Comparison of ENCODE assay signal across 7 cellular contexts in genomic region chrX:44950471-44951366, GRCh38.
DNase-seq lines count a peak whose midpoint lies in the region; TF ChIP-seq lines count a peak whose summit lies in the region.
"Not testable (repeated sequence)": the region's sequence is repeated elsewhere in the genome, so short reads cannot be mapped to it uniquely, and the experiment has no call there.

No MANE protein-coding gene starts in this region.

- H3K4me3 ChIP-seq in cardiac fibroblast (replicated peaks in 1 of 2; ENCODE audit: low read depth in 2 of 2, low read length in 2 of 2); fibroblast of the aortic adventitia (ENCODE audit: low read depth, low read length): not testable (repeated sequence)
- peak overlapping the region; percentile 26 for H3K4me3 ChIP-seq in neural progenitor cell

- CTCF ChIA-PET in Calu3 (lab: Charles Lee) = interaction anchor here (0.6 to 1.0 kb wide), 3 partner anchors 54 to 814 kb away, joined by 3 read pairs; partner anchors contain the start of gene KDM6A
- CTCF ChIA-PET in activated CD4-positive, alpha-beta T cell treated with anti-CD3 and anti-CD28 coated beads, Interleukin-2, amount 10 ng/mL, durations not matched to agents 7 days and 5 days (lab: Charles Lee) = interaction anchor here (0.7 kb wide), 1 partner anchor 13 kb away, joined by 3 read pairs; no protein-coding TSS in a partner anchor

- peaks cover 38% of the 10 kb centered on the region for H4K20me1 ChIP-seq in neural progenitor cell (ENCODE audit: low read depth)

- H3K9ac ChIP-seq in neural progenitor cell = not testable (repeated sequence)

- peak overlapping the region; percentile 27 for H3K4me3 Mint-ChIP-seq in Calu3 (ENCODE audit: low read depth, unreplicated experiment)
- H3K4me3 Mint-ChIP-seq in activated CD4-positive, alpha-beta T cell treated with anti-CD3 and anti-CD28 coated beads, Interleukin-2, amount 10 ng/mL, durations not matched to agents 7 days and 5 days; neural progenitor cell: not testable (repeated sequence)

- not testable (repeated sequence) for H3K36me3 ChIP-seq in neural progenitor cell

- peak overlapping the region; percentile 77 for H3K27ac ChIP-seq in neural progenitor cell

- H3K27me3 Mint-ChIP-seq in Calu3 (ENCODE audit: unreplicated experiment); activated CD4-positive, alpha-beta T cell treated with anti-CD3 and anti-CD28 coated beads, Interleukin-2, amount 10 ng/mL, durations not matched to agents 7 days and 5 days; neural progenitor cell (ENCODE audit: insufficient read depth, low read depth): not testable (repeated sequence)

- intact Hi-C loops in Calu3 (cut with micrococcal nuclease; ENCODE audit: unreplicated experiment) = not testable (repeated sequence)

- not testable (repeated sequence) for H3F3A ChIP-seq in neural progenitor cell (ENCODE audit: low read depth)

- H3K9me3 ChIP-seq in neural progenitor cell (ENCODE audit: low read depth) = not testable (repeated sequence)

- DNase-seq in Calu3; activated CD4-positive, alpha-beta T cell treated with anti-CD3 and anti-CD28 coated beads, Interleukin-2, amount 10 ng/mL, durations not matched to agents 7 days and 5 days: not testable (repeated sequence)
- DNase-seq in cardiac fibroblast (ENCODE audit: low read depth in 2 of 2) (peak; percentile 2 to 45), fibroblast of the aortic adventitia (ENCODE audit: low read depth) (peak; percentile 15), islet precursor cell (peak; percentile 63), neural progenitor cell (ENCODE audit: low spot score) (peak; percentile 8)

- BruUV-seq in Calu3 (replicated peaks; lab: Mats Ljungman, UMichigan) = not testable (repeated sequence)

- not testable (repeated sequence) for H3K36me3 Mint-ChIP-seq in Calu3 (ENCODE audit: insufficient read depth, unreplicated experiment); activated CD4-positive, alpha-beta T cell treated with anti-CD3 and anti-CD28 coated beads, Interleukin-2, amount 10 ng/mL, durations not matched to agents 7 days and 5 days (ENCODE audit: low read depth)
- H3K36me3 Mint-ChIP-seq in neural progenitor cell = peaks cover 11% of the 10 kb centered on the region

- peaks cover 100% of the 10 kb centered on the region for H3K79me2 ChIP-seq in neural progenitor cell (ENCODE audit: low read depth)

- H3K4me1 Mint-ChIP-seq in Calu3 (ENCODE audit: low read depth, unreplicated experiment) = peaks cover 35% of the 10 kb centered on the region
- peaks cover 17% of the 10 kb centered on the region for H3K4me1 Mint-ChIP-seq in activated CD4-positive, alpha-beta T cell treated with anti-CD3 and anti-CD28 coated beads, Interleukin-2, amount 10 ng/mL, durations not matched to agents 7 days and 5 days
- not testable (repeated sequence) for H3K4me1 Mint-ChIP-seq in neural progenitor cell

- H3K27ac Mint-ChIP-seq in Calu3 (ENCODE audit: unreplicated experiment) (peak overlapping the region; percentile 14), neural progenitor cell (peak overlapping the region; percentile 7)
- peak overlapping the region; percentile 57 for H3K27ac Mint-ChIP-seq in activated CD4-positive, alpha-beta T cell treated with anti-CD3 and anti-CD28 coated beads, Interleukin-2, amount 10 ng/mL, durations not matched to agents 7 days and 5 days

- not testable (repeated sequence) for H3K27me3 ChIP-seq in neural progenitor cell

- not testable (repeated sequence) for TF ChIP-seq RAD21 in Ishikawa (IDR thresholded peaks at IDR 0.05; ENCODE audit: low read depth)

- not testable (repeated sequence) for TF ChIP-seq EP300 in Ishikawa (IDR thresholded peaks at IDR 0.05; ENCODE audit: borderline replicate concordance)

- peaks cover 27% of the 10 kb centered on the region for H3K4me1 ChIP-seq in neural progenitor cell

- TF ChIP-seq CTCF in Calu3 (IDR thresholded peaks at IDR 0.05; ENCODE audit: unreplicated experiment); cardiac fibroblast (IDR thresholded peaks at IDR 0.05; ENCODE audit: low read depth, low read length); fibroblast of the aortic adventitia (IDR thresholded peaks at IDR 0.05; ENCODE audit: insufficient read depth, low read length); neural progenitor cell (IDR thresholded peaks at IDR 0.05): not testable (repeated sequence)

- peak overlapping the region; percentile 67 for H3K4me2 ChIP-seq in neural progenitor cell

- not testable (repeated sequence) for H3K9me3 Mint-ChIP-seq in Calu3 (ENCODE audit: low read depth, unreplicated experiment); activated CD4-positive, alpha-beta T cell treated with anti-CD3 and anti-CD28 coated beads, Interleukin-2, amount 10 ng/mL, durations not matched to agents 7 days and 5 days
- H3K9me3 Mint-ChIP-seq in neural progenitor cell = peaks cover 41% of the 10 kb centered on the region

- POLR2A ChIA-PET in activated CD4-positive, alpha-beta T cell treated with anti-CD3 and anti-CD28 coated beads, Interleukin-2, amount 10 ng/mL, durations not matched to agents 7 days and 5 days (lab: Charles Lee) = not testable (repeated sequence)

- H2AFZ ChIP-seq in neural progenitor cell (replicated peaks) = not testable (repeated sequence)

TF ChIP-seq in Ishikawa, 13 proteins besides CTCF, POLR2A, EP300 and RAD21:
- TF ChIP-seq FOXM1 (IDR thresholded peaks at IDR 0.05; ENCODE audit: borderline replicate concordance, low read depth) = 0 out of 2 replicates have a peak, but pooled peaks have one; percentile 29

Comparison
In these comparisons a context has a peak if more than half of its experiments do, and no peak if none do; other contexts are left out.
1. H3K27ac Mint-ChIP-seq: peak in every context shown above with its lines; median percentile 57 in activated CD4-positive, alpha-beta T cell treated with anti-CD3 and anti-CD28 coated beads, Interleukin-2, amount 10 ng/mL, durations not matched to agents 7 days and 5 days; 14 in Calu3; 7 in neural progenitor cell.